ENCODE assay signal across 8 cellular contexts in genomic region chr19:49473868-49474544, GRCh38. TPM values are rescaled to one million over a fixed set of nuclear protein-coding genes. Genes with fewer than 3 reads are reported as not detected.
A peak's percentile ranks its signal among the peaks of the same experiment; 100 is the strongest.
DNase-seq lines count a peak whose midpoint lies in the region; ATAC-seq and TF ChIP-seq lines count a peak whose summit lies in the region.

Gene FLT3LG (plus strand): TSS chr19:49474215. CDS start chr19:49474640, 425 bp downstream.

- peak within 1 kb of the TSS; percentile 24 for H3K9ac ChIP-seq in neuronal stem cell (ENCODE audit: low read depth, low read length, poor library complexity)

- H3K36me3 ChIP-seq in BE2C, result no peaks in the 10 kb centered on the region; the same call in 1 of the 2 replicates
- peaks cover 6 to 15% of the 10 kb centered on the region in 2 donors for H3K36me3 ChIP-seq in neuronal stem cell (replicated peaks in 1 of 2; ENCODE audit: control insufficient read depth in 2 of 2, insufficient read depth in 2 of 2, low read length in 2 of 2)

- H3K27me3 ChIP-seq in BE2C (no peaks in the 10 kb centered on the region), neuronal stem cell (ENCODE audit: control insufficient read depth in 3 of 3, insufficient read depth in 3 of 3, low read depth in 1 of 3, low read length in 3 of 3) (peaks cover 0 to 6% (median 0%) of the 10 kb centered on the region in 3 experiments)

- H3K9me3 ChIP-seq in BE2C (no peaks in the 10 kb centered on the region), neuronal stem cell (replicated peaks in 1 of 2; ENCODE audit: control insufficient read depth in 2 of 2, insufficient read depth in 1 of 2, low read depth in 1 of 2, low read length in 2 of 2) (no peaks in the 10 kb centered on the region)

- no CpG with 5 or more reads among the region's 33 CpGs for whole genome bisulfite sequencing in neuronal stem cell (ENCODE audit: extremely low coverage in 2 of 2, insufficient read length in 2 of 2, insufficient replicate concordance in 1 of 2), 2 donors

- peak within 1 kb of the TSS; percentile 43 for H3K23ac ChIP-seq in neuronal stem cell (ENCODE audit: low read depth, low read length, poor library complexity)

- H2AFZ ChIP-seq in neuronal stem cell (ENCODE audit: low read length), result peak within 1 kb of the TSS; percentile 67

- peak within 1 kb of the TSS; percentile 64 for H2BK120ac ChIP-seq in neuronal stem cell (ENCODE audit: low read depth, low read length)

- H3K18ac ChIP-seq in neuronal stem cell (ENCODE audit: low read length), result peak within 1 kb of the TSS; percentile 84

- no peak within 1 kb of the TSS for H3K4ac ChIP-seq in neuronal stem cell (ENCODE audit: low read length)

- H2BK5ac ChIP-seq in neuronal stem cell (ENCODE audit: low read length), result peak within 1 kb of the TSS; percentile 87

- H3K27ac ChIP-seq in neuronal stem cell (replicated peaks; ENCODE audit: low read length) (no peak within 1 kb of the TSS), substantia nigra (ENCODE audit: low read depth, low read length, poor library complexity, severe bottlenecking) (peak within 1 kb of the TSS; percentile 69)

- H4K91ac ChIP-seq in neuronal stem cell (ENCODE audit: low read depth, low read length, poor library complexity), result no peak within 1 kb of the TSS

- no peaks in the 10 kb centered on the region for H3K4me1 ChIP-seq in BE2C
- peaks cover 2 to 8% of the 10 kb centered on the region in 2 donors for H3K4me1 ChIP-seq in neuronal stem cell (ENCODE audit: control insufficient read depth in 2 of 2, insufficient read depth in 1 of 2, low read depth in 1 of 2, low read length in 2 of 2)

- peak within 1 kb of the TSS; percentile 78 for H2BK15ac ChIP-seq in neuronal stem cell (ENCODE audit: low read length)

- H3K4me3 ChIP-seq in BE2C (ENCODE audit: low read depth, low read length) (peak within 1 kb of the TSS; percentile 69), fibroblast of villous mesenchyme (ENCODE audit: low read depth, low read length) (peak within 1 kb of the TSS; percentile 87), neuronal stem cell (ENCODE audit: low read length in 2 of 2) (peak within 1 kb of the TSS in 1 of 2 donors; percentile 20)

- no peak within 1 kb of the TSS for H2BK12ac ChIP-seq in neuronal stem cell (ENCODE audit: low read length)

- peak; percentile 51 for ATAC-seq in GM19035 (IDR thresholded peaks at IDR 0.05; ENCODE audit: unreplicated experiment)

- peak within 1 kb of the TSS; percentile 29 for H3K4me2 ChIP-seq in neuronal stem cell (ENCODE audit: insufficient read depth, low read length, poor library complexity, severe bottlenecking)

- DNase-seq in BE2C (peak; percentile 74), HUDEP-2 (lab: John Stamatoyannopoulos, UW; ENCODE audit: unreplicated experiment in 76 of 76) (peak in 68 of 76 experiments; percentile 33 to 99 (median 78)), RPMI7951 (ENCODE audit: low read depth) (peak; percentile 83), fibroblast of villous mesenchyme (ENCODE audit: low read depth) (peak; percentile 85), neuronal stem cell (ENCODE audit: low spot score) (no peak), substantia nigra (lab: John Stamatoyannopoulos, UW) (peak in 43 of 49 donors; percentile 12 to 74 (median 47))
- peak; percentile 84 for DNase-seq in activated T-helper 9 cell treated with anti-CD3 and anti-CD28 coated beads, Interleukin-2, amount 50 U/mL, for 16 hours (ENCODE audit: low read depth)

- TF ChIP-seq CTCF in BE2C (IDR thresholded peaks at IDR 0.05; ENCODE audit: low read depth, low read length) (peak; percentile 94), fibroblast of villous mesenchyme (IDR thresholded peaks at IDR 0.05; ENCODE audit: insufficient read depth, low read depth, low read length) (peak; percentile 96)

- H4K8ac ChIP-seq in neuronal stem cell (ENCODE audit: low read depth, low read length), result peak within 1 kb of the TSS; percentile 7

- peak within 1 kb of the TSS; percentile 60 for H2AK5ac ChIP-seq in neuronal stem cell (ENCODE audit: low read depth, low read length)

- H3K14ac ChIP-seq in neuronal stem cell (ENCODE audit: low read length), result no peak within 1 kb of the TSS

- peaks cover 3% of the 10 kb centered on the region for H3K79me1 ChIP-seq in neuronal stem cell (ENCODE audit: low read depth, low read length)

RNA-seq across cellular contexts. Expression of gene FLT3LG, which starts in this region (rescaled TPM):
- 1.7 TPM for polyA plus RNA-seq in BE2C (2012; ENCODE audit: insufficient read depth, insufficient read length, low read depth)
- 8.0 and 12.7 TPM in 2 replicates for total RNA-seq in RPMI7951 (2014; rRNA removed; shearing (Covaris generic))
- total RNA-seq in fibroblast of villous mesenchyme, result 2.6 and 4.8 TPM in 2 replicates
- polyA plus RNA-seq in neuronal stem cell (2013, experiment 1 of 2), result 2.0 TPM
- polyA plus RNA-seq in neuronal stem cell (2013, experiment 2 of 2), result 2.1 TPM
